In the genomic region with DNA sequence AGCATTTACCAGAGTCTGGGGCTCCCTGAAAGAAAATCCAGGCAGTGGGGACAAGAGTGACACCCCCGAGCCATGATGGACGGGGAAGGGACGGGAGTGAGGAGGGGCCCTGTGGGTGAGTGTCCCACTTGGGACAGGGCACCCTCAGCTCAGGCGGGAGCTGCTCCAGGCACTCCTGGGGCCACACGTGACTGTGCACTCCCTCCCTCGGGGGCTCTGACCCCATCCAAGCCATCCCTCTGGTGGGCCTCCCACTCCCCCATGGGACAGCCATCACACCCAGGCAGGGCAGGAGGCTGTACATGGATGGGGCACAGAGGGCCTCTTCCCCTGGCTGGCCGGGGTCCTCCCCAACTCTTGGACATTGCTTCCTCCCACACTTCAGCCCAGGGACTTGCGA, we compare ENCODE assay signal across 2 cellular contexts.
TF ChIP-seq lines count a peak whose summit lies in the region.

No MANE protein-coding gene starts in this region.

TF ChIP-seq in IMR-90, 13 proteins besides CTCF, POLR2A, EP300 and RAD21:
- no peak for TF ChIP-seq MXI1 (IDR thresholded peaks at IDR 0.05; ENCODE audit: borderline replicate concordance, low read depth, low read length)
- TF ChIP-seq CHD1 (IDR thresholded peaks at IDR 0.05; ENCODE audit: low read depth, low read length) = no peak
- TF ChIP-seq NFE2L2 (IDR thresholded peaks at IDR 0.05; ENCODE audit: low read depth, low read length) = no peak
- TF ChIP-seq CEBPB (IDR thresholded peaks at IDR 0.05; ENCODE audit: low read depth, low read length) = no peak
- no peak for TF ChIP-seq FOS (IDR thresholded peaks at IDR 0.05; ENCODE audit: low read depth, low read length)
- no peak for TF ChIP-seq MAFK (IDR thresholded peaks at IDR 0.05; ENCODE audit: low read depth, low read length)
- no peak for TF ChIP-seq SMC3 (IDR thresholded peaks at IDR 0.05; ENCODE audit: low read depth, low read length)
- TF ChIP-seq RCOR1 (IDR thresholded peaks at IDR 0.05; ENCODE audit: insufficient replicate concordance, low read length) = no peak
- TF ChIP-seq, protein P1, sequence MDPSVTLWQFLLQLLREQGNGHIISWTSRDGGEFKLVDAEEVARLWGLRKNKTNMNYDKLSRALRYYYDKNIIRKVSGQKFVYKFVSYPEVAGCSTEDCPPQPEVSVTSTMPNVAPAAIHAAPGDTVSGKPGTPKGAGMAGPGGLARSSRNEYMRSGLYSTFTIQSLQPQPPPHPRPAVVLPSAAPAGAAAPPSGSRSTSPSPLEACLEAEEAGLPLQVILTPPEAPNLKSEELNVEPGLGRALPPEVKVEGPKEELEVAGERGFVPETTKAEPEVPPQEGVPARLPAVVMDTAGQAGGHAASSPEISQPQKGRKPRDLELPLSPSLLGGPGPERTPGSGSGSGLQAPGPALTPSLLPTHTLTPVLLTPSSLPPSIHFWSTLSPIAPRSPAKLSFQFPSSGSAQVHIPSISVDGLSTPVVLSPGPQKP (IDR thresholded peaks at IDR 0.05; ENCODE audit: borderline replicate concordance, low read depth, low read length) = no peak
- TF ChIP-seq BHLHE40 (IDR thresholded peaks at IDR 0.05; ENCODE audit: low read depth, low read length) = no peak
- no peak for TF ChIP-seq MAZ (IDR thresholded peaks at IDR 0.05; ENCODE audit: borderline replicate concordance, low read depth, low read length)
- TF ChIP-seq, protein P2, sequence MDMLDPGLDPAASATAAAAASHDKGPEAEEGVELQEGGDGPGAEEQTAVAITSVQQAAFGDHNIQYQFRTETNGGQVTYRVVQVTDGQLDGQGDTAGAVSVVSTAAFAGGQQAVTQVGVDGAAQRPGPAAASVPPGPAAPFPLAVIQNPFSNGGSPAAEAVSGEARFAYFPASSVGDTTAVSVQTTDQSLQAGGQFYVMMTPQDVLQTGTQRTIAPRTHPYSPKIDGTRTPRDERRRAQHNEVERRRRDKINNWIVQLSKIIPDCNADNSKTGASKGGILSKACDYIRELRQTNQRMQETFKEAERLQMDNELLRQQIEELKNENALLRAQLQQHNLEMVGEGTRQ (IDR thresholded peaks at IDR 0.05; ENCODE audit: low read depth, low read length) = no peak

TF ChIP-seq in H1, 55 proteins besides CTCF, POLR2A, EP300 and RAD21:
- TF ChIP-seq SP2 (IDR thresholded peaks at IDR 0.05; ENCODE audit: low read length) (no peak), POLR2AphosphoS5 (IDR thresholded peaks at IDR 0.05; ENCODE audit: low read depth, low read length) (peak; percentile 58; the same call in 1 of the 2 replicates)
